In genomic region chr10:84563868-84564267, GRCh38 we compare ENCODE assay signal across 11 cellular contexts.
DNase-seq lines count a peak whose midpoint lies in the region; ATAC-seq, FAIRE-seq and TF ChIP-seq lines count a peak whose summit lies in the region.
"Had no signal": no experiment of that assay in that cellular context is flagged by ENCODE, and none has a peak within 500 bp of the region (broad histone marks: within the 10 kb centered on the region; RNA-seq: fewer than 3 reads in every experiment).

No MANE protein-coding gene starts in this region.

- ATAC-seq in HG02884 (IDR thresholded peaks at IDR 0.05; ENCODE audit: unreplicated experiment) = peak; percentile 51
- ATAC-seq in activated T-helper 17 cell treated with anti-CD3 and anti-CD28 coated beads, Interleukin-2, amount 50 U/mL, for 72 hours (replicated peaks) = no peak
- no peak for ATAC-seq in natural killer cell
- ATAC-seq: stimulated activated naive CD8-positive, alpha-beta T cell treated with anti-CD3 and anti-CD28 coated beads, Interleukin-15, amount 100 ng/mL, for 72 hours had no signal

- H3K27me3 Mint-ChIP-seq in activated T-helper 17 cell treated with anti-CD3 and anti-CD28 coated beads, Interleukin-2, amount 50 U/mL, for 72 hours = peaks cover 34% of the 10 kb centered on the region
- peaks cover 14 to 50% of the 10 kb centered on the region in 2 donors for H3K27me3 Mint-ChIP-seq in natural killer cell (ENCODE audit: low read depth in 2 of 2)

- H3K9me3 ChIP-seq in MG63 = no peaks in the 10 kb centered on the region

- no peaks in the 10 kb centered on the region for H3K36me3 ChIP-seq in MG63

- H3K36me3 Mint-ChIP-seq in activated T-helper 17 cell treated with anti-CD3 and anti-CD28 coated beads, Interleukin-2, amount 50 U/mL, for 72 hours (ENCODE audit: low read depth) = no peaks in the 10 kb centered on the region
- no peaks in the 10 kb centered on the region for H3K36me3 Mint-ChIP-seq in natural killer cell

- no peak overlapping the region for H3K4me3 Mint-ChIP-seq in activated T-helper 17 cell treated with anti-CD3 and anti-CD28 coated beads, Interleukin-2, amount 50 U/mL, for 72 hours
- no peak overlapping the region for H3K4me3 Mint-ChIP-seq in natural killer cell
- H3K4me3 Mint-ChIP-seq: activated B cell treated with CpG ODN at 0.5 μM for 24 hours; stimulated activated naive CD8-positive, alpha-beta T cell treated with anti-CD3 and anti-CD28 coated beads, Interleukin-15, amount 100 ng/mL, for 72 hours had no signal

- no peaks in the 10 kb centered on the region for H3K4me1 Mint-ChIP-seq in activated T-helper 17 cell treated with anti-CD3 and anti-CD28 coated beads, Interleukin-2, amount 50 U/mL, for 72 hours
- H3K4me1 Mint-ChIP-seq in natural killer cell = no peaks in the 10 kb centered on the region
- H3K4me1 Mint-ChIP-seq: stimulated activated naive CD8-positive, alpha-beta T cell treated with anti-CD3 and anti-CD28 coated beads, Interleukin-15, amount 100 ng/mL, for 72 hours had no signal

- intact Hi-C loops in natural killer cell (cut with micrococcal nuclease) = no loop called here

- no peak overlapping the region for H3K4me3 ChIP-seq in MG63

- no peaks in the 10 kb centered on the region for H3K9me3 Mint-ChIP-seq in activated T-helper 17 cell treated with anti-CD3 and anti-CD28 coated beads, Interleukin-2, amount 50 U/mL, for 72 hours
- no peaks in the 10 kb centered on the region for H3K9me3 Mint-ChIP-seq in natural killer cell
- H3K9me3 Mint-ChIP-seq: activated B cell treated with CpG ODN at 0.5 μM for 24 hours; stimulated activated naive CD8-positive, alpha-beta T cell treated with anti-CD3 and anti-CD28 coated beads, Interleukin-15, amount 100 ng/mL, for 72 hours had no signal

- DNase-seq in SKM-1 treated with dmso at 0.1 percent for 144 hours (lab: John Stamatoyannopoulos, UW; ENCODE audit: unreplicated experiment) (peak; percentile 6), SKM-1 (lab: John Stamatoyannopoulos, UW; ENCODE audit: unreplicated experiment) (no peak), LoVo (ENCODE audit: low spot score) (peak; percentile 4), natural killer cell (no peak), frontal cortex (ENCODE audit: low spot score in 2 of 2) (no peak), MG63 (no peak)
- DNase-seq: activated B cell treated with CpG ODN at 0.5 μM for 24 hours; stimulated activated naive CD8-positive, alpha-beta T cell treated with anti-CD3 and anti-CD28 coated beads, Interleukin-15, amount 100 ng/mL, for 72 hours had no signal

- no peak overlapping the region for H3K27ac Mint-ChIP-seq in activated T-helper 17 cell treated with anti-CD3 and anti-CD28 coated beads, Interleukin-2, amount 50 U/mL, for 72 hours
- no peak overlapping the region for H3K27ac Mint-ChIP-seq in natural killer cell
- H3K27ac Mint-ChIP-seq: activated B cell treated with CpG ODN at 0.5 μM for 24 hours; stimulated activated naive CD8-positive, alpha-beta T cell treated with anti-CD3 and anti-CD28 coated beads, Interleukin-15, amount 100 ng/mL, for 72 hours had no signal

- 0 out of 2 replicates have a peak, but pooled peaks cover 2% of the 10 kb centered on the region for H3K27me3 ChIP-seq in MG63

- no peak for TF ChIP-seq CTCF in natural killer cell (IDR thresholded peaks at IDR 0.05)

- no peak for FAIRE-seq in frontal cortex (lab: Jason Lieb, UNC)
- FAIRE-seq: A204.1 had no signal

Comparison
In these comparisons a context has a peak if more than half of its experiments do, and no peak if none do; other contexts are left out.
1. DNase-seq: peak in SKM-1 treated with dmso at 0.1 percent for 144 hours (single experiment) and LoVo (single experiment); none in SKM-1 (single experiment), natural killer cell (single experiment), frontal cortex (0 of 2) and MG63 (single experiment).